In genomic region chrX:120016068-120016441, GRCh38 we compare ENCODE assay signal across 11 cellular contexts.
DNase-seq lines count a peak whose midpoint lies in the region; ATAC-seq, FAIRE-seq and TF ChIP-seq lines count a peak whose summit lies in the region.
"Had no signal": no experiment of that assay in that cellular context is flagged by ENCODE, and none has a peak within 500 bp of the region (broad histone marks: within the 10 kb centered on the region; RNA-seq: fewer than 3 reads in every experiment).

No MANE protein-coding gene starts in this region.

- H3K4me3 Mint-ChIP-seq in CD8-positive, alpha-beta T cell: peak overlapping the region; percentile 65
- H3K4me3 Mint-ChIP-seq in activated naive CD8-positive, alpha-beta T cell treated with anti-CD3 and anti-CD28 coated beads, Interleukin-2, amount 10 ng/mL, durations not matched to agents 7 days and 5 days: peak overlapping the region; percentile 81
- H3K4me3 Mint-ChIP-seq in naive B cell: peak overlapping the region in 7 of 8 donors; percentile 70 to 92 (median 80)

- H3K9me3 ChIP-seq in A549 (no peaks in the 10 kb centered on the region), A673 (ENCODE audit: low read depth, low read length, poor library complexity, severe bottlenecking) (no peaks in the 10 kb centered on the region)
- H3K9me3 ChIP-seq in CD8-positive, alpha-beta T cell (ENCODE audit: low read length): no peaks in the 10 kb centered on the region
- H3K9me3 ChIP-seq: gastroesophageal sphincter had no signal

- no peak for TF ChIP-seq RAD21 in A549 (conservative IDR thresholded peaks at IDR 0.05 in 1 of 2, IDR thresholded peaks at IDR 0.05 in 1 of 2)

- intact Hi-C loops in CD8-positive, alpha-beta T cell (cut with DNase I, micrococcal nuclease): no loop called here
- intact Hi-C loops in A673 (cut with micrococcal nuclease; ENCODE audit: unreplicated experiment): no loop called here

- no peaks in the 10 kb centered on the region for H3K36me3 Mint-ChIP-seq in CD8-positive, alpha-beta T cell
- H3K36me3 Mint-ChIP-seq in activated naive CD8-positive, alpha-beta T cell treated with anti-CD3 and anti-CD28 coated beads, Interleukin-2, amount 10 ng/mL, durations not matched to agents 7 days and 5 days: no peaks in the 10 kb centered on the region
- H3K36me3 Mint-ChIP-seq in naive B cell: peaks cover 0 to 6% of the 10 kb centered on the region in 2 donors

- CTCF ChIA-PET in A549 (lab: Yijun Ruan, JAX) (interaction anchor here (0.6 to 1.9 kb wide), 2 partner anchors 8 to 438 kb away, joined by 3 to 4 read pairs; no protein-coding TSS in a partner anchor), A673 (lab: Charles Lee) (no interaction called here), GM10248 (lab: Yijun Ruan, JAX) (no interaction called here)
- CTCF ChIA-PET in CD8-positive, alpha-beta T cell (lab: Charles Lee): no interaction called here

- TF ChIP-seq POLR2A in A549 (IDR thresholded peaks at IDR 0.05; ENCODE audit: low read length): no peak

- peaks cover 17% of the 10 kb centered on the region for H3K4me1 Mint-ChIP-seq in CD8-positive, alpha-beta T cell (ENCODE audit: low read depth)
- peaks cover 10% of the 10 kb centered on the region for H3K4me1 Mint-ChIP-seq in activated naive CD8-positive, alpha-beta T cell treated with anti-CD3 and anti-CD28 coated beads, Interleukin-2, amount 10 ng/mL, durations not matched to agents 7 days and 5 days
- H3K4me1 Mint-ChIP-seq in naive B cell: peaks cover 13 to 20% (median 20%) of the 10 kb centered on the region in 3 donors

- peaks cover 31% of the 10 kb centered on the region for H3K27me3 Mint-ChIP-seq in CD8-positive, alpha-beta T cell (ENCODE audit: low read depth)
- H3K27me3 Mint-ChIP-seq in activated naive CD8-positive, alpha-beta T cell treated with anti-CD3 and anti-CD28 coated beads, Interleukin-2, amount 10 ng/mL, durations not matched to agents 7 days and 5 days: peaks cover 58% of the 10 kb centered on the region
- peaks cover 31 to 68% (median 44%) of the 10 kb centered on the region in 3 donors for H3K27me3 Mint-ChIP-seq in naive B cell

- TF ChIP-seq CTCF in A549 (IDR thresholded peaks at IDR 0.05) (no peak), GM10266 (IDR thresholded peaks at IDR 0.05; ENCODE audit: control insufficient read depth, insufficient read depth, low read depth, missing control alignments) (no peak), A673 (conservative IDR thresholded peaks at IDR 0.05; ENCODE audit: low read depth, low read length) (no peak), GM10248 (IDR thresholded peaks at IDR 0.05; ENCODE audit: control extremely low read depth, extremely low read depth, low read depth, missing control alignments) (no peak)
- TF ChIP-seq CTCF in CD8-positive, alpha-beta T cell (IDR thresholded peaks at IDR 0.05): no peak

- no peak for FAIRE-seq in A549 (lab: Jason Lieb, UNC)
- FAIRE-seq in urothelium cell line (lab: Jason Lieb, UNC): no peak
- FAIRE-seq: GM12878 had no signal

- no peaks in the 10 kb centered on the region for H3K36me3 ChIP-seq in CD8-positive, alpha-beta T cell (ENCODE audit: insufficient read depth, low read length)
- H3K36me3 ChIP-seq in A673 (ENCODE audit: insufficient read depth, low read length, poor library complexity, severe bottlenecking): no peaks in the 10 kb centered on the region
- H3K36me3 ChIP-seq: gastroesophageal sphincter had no signal

- H3K27me3 ChIP-seq in CD8-positive, alpha-beta T cell (ENCODE audit: insufficient read depth, low read length): peaks cover 4% of the 10 kb centered on the region
- H3K27me3 ChIP-seq in A673 (replicated peaks; ENCODE audit: insufficient read depth, low read depth, low read length, poor library complexity): peaks cover 51% of the 10 kb centered on the region

- BruUV-seq in A673 (replicated peaks; lab: Mats Ljungman, UMichigan): no TSS peak

- H3K4me2 ChIP-seq in A549: peak overlapping the region; percentile 90

- no peaks in the 10 kb centered on the region for H3K9me3 Mint-ChIP-seq in CD8-positive, alpha-beta T cell
- no peaks in the 10 kb centered on the region for H3K9me3 Mint-ChIP-seq in activated naive CD8-positive, alpha-beta T cell treated with anti-CD3 and anti-CD28 coated beads, Interleukin-2, amount 10 ng/mL, durations not matched to agents 7 days and 5 days
- H3K9me3 Mint-ChIP-seq in naive B cell: no peaks in the 10 kb centered on the region

- H3K4me3 ChIP-seq in A549: peak overlapping the region; percentile 50
- no peak overlapping the region for H3K4me3 ChIP-seq in CD8-positive, alpha-beta T cell (ENCODE audit: low read depth, low read length)
- H3K4me3 ChIP-seq in A673 (ENCODE audit: low read depth, low read length, poor library complexity, severe bottlenecking): no peak overlapping the region
- H3K4me3 ChIP-seq: GM12878 had no signal

- POLR2A ChIA-PET in A549 (lab: Yijun Ruan, JAX): no interaction called here
- POLR2A ChIA-PET in CD8-positive, alpha-beta T cell (lab: Charles Lee): no interaction called here
- POLR2A ChIA-PET in activated naive CD8-positive, alpha-beta T cell treated with anti-CD3 and anti-CD28 coated beads, Interleukin-2, amount 10 ng/mL, durations not matched to agents 7 days and 5 days (lab: Charles Lee): no interaction called here
- POLR2A ChIA-PET in A673 (lab: Charles Lee; ENCODE audit: low non-redundant PET): no interaction called here
- POLR2A ChIA-PET in GM10248 (lab: Yijun Ruan, JAX): no interaction called here

- no peak overlapping the region for H3K27ac Mint-ChIP-seq in CD8-positive, alpha-beta T cell
- H3K27ac Mint-ChIP-seq in activated naive CD8-positive, alpha-beta T cell treated with anti-CD3 and anti-CD28 coated beads, Interleukin-2, amount 10 ng/mL, durations not matched to agents 7 days and 5 days: no peak overlapping the region
- no peak overlapping the region for H3K27ac Mint-ChIP-seq in naive B cell

- 17% methylated on average over 10 of the region's 11 CpGs for WGBS in A549 (ENCODE audit: missing lambda C conversion rate)

- no peak overlapping the region for H3K27ac ChIP-seq in A549
- H3K27ac ChIP-seq in CD8-positive, alpha-beta T cell (ENCODE audit: low read depth, low read length): no peak overlapping the region
- H3K27ac ChIP-seq in A673 (ENCODE audit: low read depth, low read length, poor library complexity, severe bottlenecking): no peak overlapping the region
- H3K27ac ChIP-seq: gastroesophageal sphincter had no signal

- DNase-seq in A549 (ENCODE audit: low read depth in 1 of 2, low spot score in 1 of 2) (no peak), naive B cell (no peak), GM10266 (ENCODE audit: extremely low spot score) (no peak), urothelium cell line (ENCODE audit: low spot score) (no peak), A673 (ENCODE audit: low spot score) (no peak), GM10248 (ENCODE audit: extremely low spot score) (no peak)
- DNase-seq in CD8-positive, alpha-beta T cell: no peak
- no peak for DNase-seq in activated naive CD8-positive, alpha-beta T cell treated with anti-CD3 and anti-CD28 coated beads, Interleukin-2, amount 10 ng/mL, durations not matched to agents 7 days and 5 days
- DNase-seq: NCI-H226 had no signal

- peaks cover 7% of the 10 kb centered on the region; the same call in 1 of the 3 replicates for H3K4me1 ChIP-seq in A549
- H3K4me1 ChIP-seq in CD8-positive, alpha-beta T cell (ENCODE audit: insufficient read depth, low read length): peaks cover 6% of the 10 kb centered on the region
- no peaks in the 10 kb centered on the region for H3K4me1 ChIP-seq in A673 (ENCODE audit: insufficient read depth, low read length, poor library complexity, severe bottlenecking)

- ATAC-seq in A549: peak; percentile 45 to 61; a peak in 4 of 6 replicates
- no peak for ATAC-seq in CD8-positive, alpha-beta T cell
- no peak for ATAC-seq in activated naive CD8-positive, alpha-beta T cell treated with anti-CD3 and anti-CD28 coated beads, Interleukin-2, amount 10 ng/mL, durations not matched to agents 7 days and 5 days (ENCODE audit: low read depth)
- ATAC-seq in naive B cell (ENCODE audit: low read depth in 2 of 2): no peak
- ATAC-seq: GM12878 had no signal

- TF ChIP-seq EP300 in A549 (IDR thresholded peaks at IDR 0.05): no peak

TF ChIP-seq in A549, 52 proteins besides CTCF, POLR2A, EP300 and RAD21 (continues in another document):
- TF ChIP-seq ZSCAN20 (CRISPR knock-in tag; IDR thresholded peaks at IDR 0.05): no peak
- no peak for TF ChIP-seq HMGXB4 (CRISPR knock-in tag; IDR thresholded peaks at IDR 0.05; ENCODE audit: borderline replicate concordance)
- TF ChIP-seq, protein P1, sequence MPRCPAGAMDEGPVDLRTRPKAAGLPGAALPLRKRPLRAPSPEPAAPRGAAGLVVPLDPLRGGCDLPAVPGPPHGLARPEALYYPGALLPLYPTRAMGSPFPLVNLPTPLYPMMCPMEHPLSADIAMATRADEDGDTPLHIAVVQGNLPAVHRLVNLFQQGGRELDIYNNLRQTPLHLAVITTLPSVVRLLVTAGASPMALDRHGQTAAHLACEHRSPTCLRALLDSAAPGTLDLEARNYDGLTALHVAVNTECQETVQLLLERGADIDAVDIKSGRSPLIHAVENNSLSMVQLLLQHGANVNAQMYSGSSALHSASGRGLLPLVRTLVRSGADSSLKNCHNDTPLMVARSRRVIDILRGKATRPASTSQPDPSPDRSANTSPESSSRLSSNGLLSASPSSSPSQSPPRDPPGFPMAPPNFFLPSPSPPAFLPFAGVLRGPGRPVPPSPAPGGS (IDR thresholded peaks at IDR 0.05): no peak
- no peak for TF ChIP-seq POLR2AphosphoS2 (conservative IDR thresholded peaks at IDR 0.05; ENCODE audit: low read length)
- no peak for TF ChIP-seq KDM1A (IDR thresholded peaks at IDR 0.05; ENCODE audit: low read depth)
- no peak for TF ChIP-seq ESRRA (IDR thresholded peaks at IDR 0.05; ENCODE audit: borderline replicate concordance, low read length)
- no peak for TF ChIP-seq CBX8 (IDR thresholded peaks at IDR 0.05)
- no peak for TF ChIP-seq E2F6 (IDR thresholded peaks at IDR 0.05; ENCODE audit: borderline replicate concordance, low read depth)

Comparison
In these comparisons a context has a peak if more than half of its experiments do, and no peak if none do; other contexts are left out.
1. ATAC-seq: peak in A549 (2 of 2); none in CD8-positive, alpha-beta T cell (single experiment), activated naive CD8-positive, alpha-beta T cell treated with anti-CD3 and anti-CD28 coated beads, Interleukin-2, amount 10 ng/mL, durations not matched to agents 7 days and 5 days (single experiment) and naive B cell (0 of 2).
2. Peak in every context shown above with its lines, with median percentiles within 50 percentile points of each other: H3K4me3 Mint-ChIP-seq.